6 cellular contexts compared by ENCODE assay signal in the genomic region with DNA sequence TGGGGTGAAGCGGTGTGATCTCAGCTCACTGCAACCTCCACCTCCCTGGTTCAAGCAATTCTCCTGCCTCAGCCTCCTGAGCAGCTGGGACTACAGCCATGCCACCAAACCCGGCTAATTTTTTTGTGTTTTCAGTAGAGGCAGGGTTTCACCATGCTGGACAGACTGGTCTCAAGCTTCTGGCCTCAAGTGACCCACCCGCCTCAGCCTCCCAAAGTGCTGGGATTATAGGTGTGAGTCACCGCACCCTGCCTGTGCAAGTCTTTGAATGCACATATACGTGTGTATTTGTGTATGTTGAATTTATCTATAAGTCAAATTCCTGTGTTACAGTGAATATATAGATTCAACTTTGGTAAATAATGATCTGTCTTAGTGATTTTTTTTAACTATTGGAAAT.
DNase-seq lines count a peak whose midpoint lies in the region; ATAC-seq and TF ChIP-seq lines count a peak whose summit lies in the region.
"Not testable (repeated sequence)": the region's sequence is repeated elsewhere in the genome, so short reads cannot be mapped to it uniquely, and the experiment has no call there.

No MANE protein-coding gene starts in this region.

- not testable (repeated sequence) for H3K27me3 ChIP-seq in PC-3 (ENCODE audit: low read length); spleen (replicated peaks in 1 of 7)

- H2AFZ ChIP-seq in PC-3 (ENCODE audit: low read length): not testable (repeated sequence)

- H3K9ac ChIP-seq in PC-3 (ENCODE audit: low read length): not testable (repeated sequence)

- not testable (repeated sequence) for H3K4me2 ChIP-seq in PC-3 (ENCODE audit: low read length)

- TF ChIP-seq CTCF in PC-3 (conservative IDR thresholded peaks at IDR 0.05; ENCODE audit: low read depth, low read length); epithelial cell of esophagus (IDR thresholded peaks at IDR 0.05; ENCODE audit: insufficient read depth, low read depth, low read length, missing control alignments); spleen (IDR thresholded peaks at IDR 0.05 in 8 of 11, conservative IDR thresholded peaks at IDR 0.05 in 3 of 11): not testable (repeated sequence)

- DNase-seq in HT1080 (ENCODE audit: low read depth) (peak; percentile 1), PC-3 (peak; percentile 12), epithelial cell of esophagus (ENCODE audit: low read depth) (peak; percentile 37), Right ventricle myocardium inferior (ENCODE audit: missing footprints) (peak; percentile 27), islet precursor cell (peak; percentile 56), spleen (peak; percentile 10)

- not testable (repeated sequence) for H3K36me3 ChIP-seq in PC-3 (ENCODE audit: low read depth, low read length); spleen

- not testable (repeated sequence) for H4K20me1 ChIP-seq in PC-3 (ENCODE audit: low read length)

- CTCF ChIA-PET in PC-3 (lab: Charles Lee): not testable (repeated sequence)

- intact Hi-C loops in PC-3 (cut with micrococcal nuclease); Right ventricle myocardium inferior (cut with DNase I); spleen (cut with DNase I; ENCODE audit: low total_unique reads): not testable (repeated sequence)

- not testable (repeated sequence) for H3F3A ChIP-seq in PC-3 (ENCODE audit: low read length, unreplicated experiment)

- H3K9me2 ChIP-seq in PC-3 (replicated peaks; ENCODE audit: low read length): not testable (repeated sequence)

- not testable (repeated sequence) for ATAC-seq in PC-3, Right ventricle myocardium inferior

- not testable (repeated sequence) for H3K9me3 ChIP-seq in PC-3 (ENCODE audit: low read length); spleen

- not testable (repeated sequence) for H3K79me2 ChIP-seq in PC-3 (ENCODE audit: low read length)

- not testable (repeated sequence) for TF ChIP-seq POLR2A in spleen (IDR thresholded peaks at IDR 0.05)

- WGBS in spleen, 5 donors: 82 to 92% (median 86%) methylated on average over 5 of the region's 5 CpGs

- H3K27ac ChIP-seq in PC-3 (ENCODE audit: low read length); spleen: not testable (repeated sequence)

- not testable (repeated sequence) for H3K4me1 ChIP-seq in PC-3 (ENCODE audit: insufficient read depth, low read length); spleen

- POLR2A ChIA-PET in PC-3 (lab: Charles Lee; ENCODE audit: unreplicated experiment): not testable (repeated sequence)

- not testable (repeated sequence) for H3K4me3 ChIP-seq in PC-3 (ENCODE audit: low read length); epithelial cell of esophagus (ENCODE audit: low read length); spleen

- BruUV-seq in PC-3 (replicated peaks; lab: Mats Ljungman, UMichigan): not testable (repeated sequence)

Comparison
In these comparisons a context has a peak if more than half of its experiments do, and no peak if none do; other contexts are left out.
1. DNase-seq: peak in every context shown above with its lines; median percentile 56 in islet precursor cell; 37 in epithelial cell of esophagus; 27 in Right ventricle myocardium inferior; 12 in PC-3; 10 in spleen; 1 in HT1080.